In the genomic region with DNA sequence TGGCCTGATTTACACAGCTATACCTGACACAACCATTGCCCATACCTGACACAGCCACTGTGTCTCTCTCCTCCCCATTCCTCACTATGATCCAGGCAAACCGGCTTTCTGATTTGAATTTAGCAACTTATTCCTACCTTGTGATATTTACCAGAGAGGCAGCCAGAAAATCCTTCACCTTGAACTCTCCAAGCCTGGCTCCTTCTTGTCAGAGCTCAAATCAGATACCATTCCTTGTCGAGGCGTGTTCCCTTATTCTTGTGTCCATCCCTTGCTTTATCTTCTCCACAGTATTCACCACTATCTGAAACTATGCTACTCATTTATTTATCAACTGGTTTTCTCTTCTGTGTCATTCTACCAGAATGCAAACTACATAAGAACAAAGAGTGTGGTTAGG, we compare ENCODE assay signal across 5 cellular contexts. TPM values are rescaled to one million over a fixed set of nuclear protein-coding genes. Genes with fewer than 3 reads are reported as not detected.
"Had no signal": no experiment of that assay in that cellular context is flagged by ENCODE, and none has a peak within 500 bp of the region (broad histone marks: within the 10 kb centered on the region; RNA-seq: fewer than 3 reads in every experiment).

No MANE protein-coding gene starts in this region.

RNA-seq across cellular contexts. Expression of a gene that starts 44.9 kb away (rescaled TPM):
- total RNA-seq: left lobe of liver, liver, lung microvascular endothelial cell, mononuclear cell had no signal
- polyA plus RNA-seq: immature natural killer cell, liver had no signal
